In the genomic region with DNA sequence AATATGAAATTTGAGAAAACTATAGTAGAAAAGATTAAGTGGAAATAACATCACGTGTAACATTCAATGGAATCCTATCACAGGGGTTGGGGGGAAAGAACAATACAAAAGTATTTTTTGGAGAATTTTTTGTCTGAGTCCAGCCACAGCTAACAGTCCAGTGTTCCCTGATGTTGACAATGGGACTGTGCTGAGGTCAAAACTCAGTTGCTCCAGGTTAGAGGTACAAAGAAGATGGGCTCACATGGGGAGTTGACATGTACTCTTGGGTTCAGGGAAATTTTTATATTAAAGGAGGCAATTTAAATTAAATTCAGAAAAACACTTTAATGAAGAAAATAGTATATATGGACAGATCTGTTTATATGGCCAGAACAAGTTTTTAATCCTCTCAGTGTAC, we compare ENCODE assay signal across 30 cellular contexts. TPM values are rescaled to one million over a fixed set of nuclear protein-coding genes. Genes with fewer than 3 reads are reported as not detected.
DNase-seq lines count a peak whose midpoint lies in the region; ATAC-seq and TF ChIP-seq lines count a peak whose summit lies in the region.
"Had no signal": no experiment of that assay in that cellular context is flagged by ENCODE, and none has a peak within 500 bp of the region (broad histone marks: within the 10 kb centered on the region; RNA-seq: fewer than 3 reads in every experiment).

No MANE protein-coding gene starts in this region.

- H3K27me3 Mint-ChIP-seq in endothelial cell (ENCODE audit: unreplicated experiment), result peaks cover 11% of the 10 kb centered on the region
- no peaks in the 10 kb centered on the region for H3K27me3 Mint-ChIP-seq in mesothelial cell of epicardium (ENCODE audit: low read depth)
- no peaks in the 10 kb centered on the region for H3K27me3 Mint-ChIP-seq in type B pancreatic cell

- DNase-seq in heart left ventricle (no peak), Right ventricle myocardium superior (no peak), endothelial cell (ENCODE audit: low spot score) (no peak), mesothelial cell of epicardium (ENCODE audit: low spot score in 2 of 2, unreplicated experiment in 2 of 2) (no peak), upper lobe of left lung (no peak), type B pancreatic cell (ENCODE audit: extremely low spot score, unreplicated experiment) (no peak), NCI-H2107 treated with DMSO at 0.1 percent for 48 hours (lab: John Stamatoyannopoulos, UW; ENCODE audit: unreplicated experiment) (no peak)
- DNase-seq: activated CD4-positive, alpha-beta T cell treated with anti-CD3 and anti-CD28 coated beads for 48 hours; activated gamma-delta T cell; activated T-cell treated with anti-CD3 and anti-CD28 coated beads, Interleukin-2, amount 50 U/mL, for 1 hour; CD4-positive, alpha-beta memory T cell; dorsolateral prefrontal cortex; natural killer cell; NCI-H1105 treated with DMSO at 0.1 percent for 48 hours; NCI-H2029 treated with DMSO at 0.1 percent for 48 hours; NCI-H226; occipital lobe; small intestine; stimulated activated CD4-positive, alpha-beta T cell treated with anti-CD3 and anti-CD28 coated beads, Interleukin-1b, Interleukin-23, amount 100 ng/mL, for 48 hours; stimulated activated CD8-positive, alpha-beta memory T cell treated with anti-CD3 and anti-CD28 coated beads, Interleukin-4, amount 100 ng/mL, for 48 hours; stomach; WERI-Rb-1 had no signal

- H3K4me3 ChIP-seq in heart left ventricle (peak overlapping the region in 11 of 12 donors; percentile 20 to 56 (median 48)), upper lobe of left lung (peak overlapping the region in 3 of 4 donors; percentile 19 to 39 (median 34))
- H3K4me3 ChIP-seq: HAP-1, K562, stomach had no signal

- H3K4me3 Mint-ChIP-seq in endothelial cell (ENCODE audit: unreplicated experiment) (peak overlapping the region; percentile 99), mesothelial cell of epicardium (peak overlapping the region; percentile 36), type B pancreatic cell (no peak overlapping the region)
- H3K4me3 Mint-ChIP-seq: CD4-positive, alpha-beta memory T cell; natural killer cell had no signal

- peaks cover 0 to 4% (median 0%) of the 10 kb centered on the region in 9 donors for H3K27me3 ChIP-seq in heart left ventricle
- H3K27me3 ChIP-seq in upper lobe of left lung, result no peaks in the 10 kb centered on the region
- H3K27me3 ChIP-seq: stomach had no signal

- peaks cover 0 to 17% (median 0%) of the 10 kb centered on the region in 12 donors for H3K4me1 ChIP-seq in heart left ventricle
- H3K4me1 ChIP-seq in upper lobe of left lung, result peaks cover 0 to 6% (median 1%) of the 10 kb centered on the region in 4 donors
- H3K4me1 ChIP-seq: HAP-1, stomach had no signal

- TF ChIP-seq CTCF in heart left ventricle (IDR thresholded peaks at IDR 0.05) (no peak), endothelial cell (IDR thresholded peaks at IDR 0.05; ENCODE audit: unreplicated experiment) (no peak), mesothelial cell of epicardium (IDR thresholded peaks at IDR 0.05; ENCODE audit: unreplicated experiment) (no peak), upper lobe of left lung (IDR thresholded peaks at IDR 0.05) (no peak), type B pancreatic cell (conservative IDR thresholded peaks at IDR 0.05) (no peak)

- no peak for ATAC-seq in heart left ventricle
- ATAC-seq in Right ventricle myocardium superior (ENCODE audit: poor library complexity), result no peak
- no peak for ATAC-seq in upper lobe of left lung (ENCODE audit: low FRiP score in 2 of 2)
- no peak for ATAC-seq in HG03039 (IDR thresholded peaks at IDR 0.05; ENCODE audit: unreplicated experiment)
- ATAC-seq: K562, natural killer cell had no signal

- H3K36me3 ChIP-seq in heart left ventricle (no peaks in the 10 kb centered on the region), upper lobe of left lung (no peaks in the 10 kb centered on the region)
- H3K36me3 ChIP-seq: HAP-1, stomach, WERI-Rb-1 had no signal

- 46 to 58% (median 51%) methylated on average over 1 of the region's 1 CpG for WGBS in heart left ventricle, 4 donors
- WGBS in upper lobe of left lung, 2 donors, result 45 to 52% methylated on average over 1 of the region's 1 CpG

- H3K4me1 Mint-ChIP-seq in endothelial cell (ENCODE audit: unreplicated experiment) (peaks cover 50% of the 10 kb centered on the region), mesothelial cell of epicardium (peaks cover 14% of the 10 kb centered on the region), type B pancreatic cell (ENCODE audit: unreplicated experiment) (no peaks in the 10 kb centered on the region)

- H3K9me3 ChIP-seq in heart left ventricle (no peaks in the 10 kb centered on the region), upper lobe of left lung (no peaks in the 10 kb centered on the region)
- H3K9me3 ChIP-seq: HAP-1, stomach had no signal

- no peak for TF ChIP-seq EP300 in upper lobe of left lung (IDR thresholded peaks at IDR 0.05)

- H3K27ac ChIP-seq in heart left ventricle (peak overlapping the region; percentile 11 to 82 (median 62)), upper lobe of left lung (peak overlapping the region in 3 of 4 donors; percentile 22 to 76 (median 69))
- H3K27ac ChIP-seq: WERI-Rb-1 had no signal

- H3K36me3 Mint-ChIP-seq in endothelial cell (ENCODE audit: low read depth, unreplicated experiment) (peaks cover 17% of the 10 kb centered on the region), mesothelial cell of epicardium (no peaks in the 10 kb centered on the region), type B pancreatic cell (no peaks in the 10 kb centered on the region)
- H3K36me3 Mint-ChIP-seq: CD4-positive, alpha-beta memory T cell; natural killer cell had no signal

- TF ChIP-seq POLR2A in heart left ventricle (IDR thresholded peaks at IDR 0.05) (no peak), upper lobe of left lung (IDR thresholded peaks at IDR 0.05) (no peak)

- peak overlapping the region; percentile 100 for H3K27ac Mint-ChIP-seq in endothelial cell (ENCODE audit: unreplicated experiment)
- no peak overlapping the region for H3K27ac Mint-ChIP-seq in mesothelial cell of epicardium
- no peak overlapping the region for H3K27ac Mint-ChIP-seq in type B pancreatic cell
- H3K27ac Mint-ChIP-seq: CD4-positive, alpha-beta memory T cell; natural killer cell had no signal

- intact Hi-C loops in heart left ventricle (cut with DNase I) (no loop called here), Right ventricle myocardium superior (cut with DNase I) (no loop called here)

- H3K9me3 Mint-ChIP-seq in endothelial cell (ENCODE audit: unreplicated experiment) (no peaks in the 10 kb centered on the region), mesothelial cell of epicardium (no peaks in the 10 kb centered on the region), type B pancreatic cell (no peaks in the 10 kb centered on the region)
- H3K9me3 Mint-ChIP-seq: natural killer cell had no signal

RNA-seq across cellular contexts. Expression of gene MYCT1, which starts 1.0 kb away (rescaled TPM):
- total RNA-seq in heart left ventricle (10 to 100 TPM in 8 of 9 donors, 1 to 10 TPM in 1; 8.4 to 20.8 (median 15.8) TPM), Right ventricle myocardium superior (13.7 TPM), endothelial cell (ENCODE audit: unreplicated experiment) (178 TPM), mesothelial cell of epicardium (1.6 to 2.3 TPM (median 2.0 TPM) in 3 replicates), upper lobe of left lung (10 to 100 TPM in 4 of 6 donors, 1 to 10 TPM in 2; 6.2 to 22.0 (median 12.8) TPM), type B pancreatic cell (ENCODE audit: low replicate concordance) (not detected in 2 replicates)
- polyA plus RNA-seq in heart left ventricle, result 10 to 100 TPM; 13.6 to 13.7 TPM
- total RNA-seq: activated CD8-positive, alpha-beta memory T cell treated with anti-CD3 and anti-CD28 coated beads for 36 hours; CD4-positive, alpha-beta memory T cell; MCF 10A; T-helper 2 cell treated with Interferon-gamma antibody and Interleukin-4, amounts not matched to agents 100 ng/mL and 5 ng/mL, for 36 hours had no signal
- polyA plus RNA-seq: CD4-positive, alpha-beta memory T cell had no signal

RNA-seq across cellular contexts. Expression of gene VIP, which starts 51.9 kb away (rescaled TPM):
- under 1 TPM in 6 of 9 donors, not detected in 3; 0.29 to 0.65 (median 0.46) TPM for total RNA-seq in heart left ventricle
- 1 to 10 TPM in 1 of 2 donors, under 1 TPM in 1; 0.29 to 3.9 TPM for polyA plus RNA-seq in heart left ventricle
- total RNA-seq in Right ventricle myocardium superior, result 0.13 TPM
- total RNA-seq in endothelial cell (ENCODE audit: unreplicated experiment), result 1.7 TPM
- total RNA-seq in mesothelial cell of epicardium, result not detected in 3 replicates
- 1 to 10 TPM in 3 of 6 donors, under 1 TPM in 3; 0.26 to 2.1 (median 0.97) TPM for total RNA-seq in upper lobe of left lung
- total RNA-seq in type B pancreatic cell (ENCODE audit: low replicate concordance), result not detected in 2 replicates
- total RNA-seq: activated CD8-positive, alpha-beta memory T cell treated with anti-CD3 and anti-CD28 coated beads for 36 hours; CD4-positive, alpha-beta memory T cell; Daoy; K562; MCF 10A; natural killer cell; RPMI7951; T-helper 2 cell treated with Interferon-gamma antibody and Interleukin-4, amounts not matched to agents 100 ng/mL and 5 ng/mL, for 36 hours had no signal
- polyA plus RNA-seq: CD4-positive, alpha-beta memory T cell had no signal
